In the genomic region with DNA sequence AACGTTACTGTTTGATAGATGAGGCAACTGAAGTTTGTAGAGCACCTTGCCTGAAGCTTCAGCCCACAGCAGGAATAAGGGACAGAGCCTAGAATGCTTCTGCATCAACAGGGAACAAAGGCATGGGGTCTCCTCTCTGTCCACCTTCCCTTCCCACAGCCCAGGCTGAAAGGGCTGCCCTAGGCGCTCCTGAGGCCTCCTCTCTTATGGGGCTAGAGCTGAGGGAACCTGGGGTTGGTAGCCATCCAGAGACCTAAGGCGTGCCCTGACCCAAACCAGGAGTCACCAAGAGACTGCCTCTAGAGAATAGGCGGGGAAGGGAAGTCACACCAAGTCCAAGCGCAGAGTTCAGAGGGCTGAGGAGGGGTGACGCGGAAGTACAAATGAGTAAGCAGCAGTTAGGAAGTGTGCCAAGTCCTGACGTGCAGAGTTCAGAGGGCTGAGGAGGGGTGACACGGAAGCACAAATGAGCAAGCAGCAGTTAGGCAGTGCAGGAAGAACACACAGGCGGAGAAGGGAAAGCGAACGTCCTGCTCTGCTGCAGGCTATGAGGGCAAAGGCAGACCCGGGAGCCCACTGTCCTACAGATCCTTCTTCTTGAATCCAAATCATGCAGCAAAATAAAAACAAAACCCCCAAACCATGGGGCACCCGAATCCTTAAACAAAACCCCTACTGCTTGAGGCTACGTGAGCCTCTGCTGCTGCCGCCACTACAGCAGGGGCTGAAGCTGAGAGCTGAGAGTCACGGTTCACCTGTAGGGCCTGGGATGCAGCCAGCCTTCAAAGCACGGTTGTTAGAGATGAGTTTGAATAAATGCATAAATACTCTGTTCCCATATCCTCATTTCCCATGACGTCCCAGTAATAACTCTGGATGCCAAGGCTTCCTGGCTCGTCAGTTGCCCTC, we compare ENCODE assay signal across 1 cellular context.
TF ChIP-seq lines count a peak whose summit lies in the region.

No MANE protein-coding gene starts in this region.

TF ChIP-seq in K562, 482 proteins besides CTCF, POLR2A, EP300 and RAD21 (continued from another document and continues in another):
- TF ChIP-seq HOMEZ (CRISPR knock-in tag; IDR thresholded peaks at IDR 0.05) (no peak), ZFX (CRISPR knock-in tag; IDR thresholded peaks at IDR 0.05) (peak; percentile 66), BHLHE40 (IDR thresholded peaks at IDR 0.05; ENCODE audit: low read length) (peak; percentile 80), MXD1 (CRISPR knock-in tag; IDR thresholded peaks at IDR 0.05; ENCODE audit: borderline replicate concordance, poor library complexity, severe bottlenecking) (no peak), ZNF232 (CRISPR knock-in tag; IDR thresholded peaks at IDR 0.05) (no peak), ZC3H8 (IDR thresholded peaks at IDR 0.05) (peak; percentile 23; the same call in 1 of the 2 replicates), SMAD4 (CRISPR knock-in tag; conservative IDR thresholded peaks at IDR 0.05) (peak; percentile 42; the same call in 1 of the 2 replicates), HLTF (IDR thresholded peaks at IDR 0.05) (peak; percentile 73), ARNT (IDR thresholded peaks at IDR 0.05) (peak; percentile 5 to 76; a peak in 2 of 4 replicates), TFAM (CRISPR knock-in tag; conservative IDR thresholded peaks at IDR 0.05) (no peak), ZBTB33 (CRISPR knock-in tag; IDR thresholded peaks at IDR 0.05) (0 out of 2 replicates have a peak, but pooled peaks have one; percentile 59), ELF1 (tag; IDR thresholded peaks at IDR 0.05) (peak; percentile 91), NFRKB (IDR thresholded peaks at IDR 0.05; ENCODE audit: low read depth) (peak; percentile 37; the same call in 1 of the 2 replicates), CXXC5 (CRISPR knock-in tag; IDR thresholded peaks at IDR 0.05) (peak; percentile 76), ZNF740 (CRISPR knock-in tag; IDR thresholded peaks at IDR 0.05) (0 out of 2 replicates have a peak, but pooled peaks have one; percentile 64), ZNF740 (tag; IDR thresholded peaks at IDR 0.05) (no peak; a peak in 1 of 4 replicates), GABPA (tag; conservative IDR thresholded peaks at IDR 0.05; ENCODE audit: low read depth) (peak; percentile 91), TFE3 (CRISPR knock-in tag; IDR thresholded peaks at IDR 0.05) (no peak), TOE1 (IDR thresholded peaks at IDR 0.05; ENCODE audit: borderline replicate concordance) (0 out of 2 replicates have a peak, but pooled peaks have one; percentile 42), TOE1 (CRISPR knock-in tag; IDR thresholded peaks at IDR 0.05; ENCODE audit: borderline replicate concordance, low read depth) (no peak), TBL1XR1 (IDR thresholded peaks at IDR 0.05; ENCODE audit: low read length in 2 of 2) (peak in 1 of 2 experiments; percentile 60; a peak in 2 of 4 replicates), ZNF766 (CRISPR knock-in tag; conservative IDR thresholded peaks at IDR 0.05) (peak; percentile 50; the same call in 1 of the 2 replicates), MTA1 (IDR thresholded peaks at IDR 0.05; ENCODE audit: borderline replicate concordance) (peak; percentile 61; the same call in 1 of the 2 replicates), NFATC3 (IDR thresholded peaks at IDR 0.05) (no peak), NKRF (IDR thresholded peaks at IDR 0.05; ENCODE audit: borderline replicate concordance) (peak; percentile 54; the same call in 1 of the 2 replicates), HNRNPLL (IDR thresholded peaks at IDR 0.05; ENCODE audit: low read depth, low read length, poor library complexity, severe bottlenecking) (peak; percentile 52), MAZ (CRISPR knock-in tag; conservative IDR thresholded peaks at IDR 0.05 in 1 of 2, IDR thresholded peaks at IDR 0.05 in 1 of 2) (peak; percentile 50 to 62; a peak in 3 of 4 replicates), SP1 (CRISPR knock-in tag; IDR thresholded peaks at IDR 0.05) (peak; percentile 66; the same call in 1 of the 2 replicates), UBTF (IDR thresholded peaks at IDR 0.05; ENCODE audit: borderline replicate concordance in 1 of 2, low read depth in 2 of 2, low read length in 2 of 2) (0 out of 4 replicates have a peak, but pooled peaks have one; percentile 35 to 50), MECOM (CRISPR knock-in tag; IDR thresholded peaks at IDR 0.05) (0 out of 2 replicates have a peak, but pooled peaks have one; percentile 21), PPARD (CRISPR knock-in tag; IDR thresholded peaks at IDR 0.05) (no peak), NCOR1 (IDR thresholded peaks at IDR 0.05) (peak; percentile 39; the same call in 1 of the 2 replicates), ZNF639 (CRISPR knock-in tag; conservative IDR thresholded peaks at IDR 0.05 in 1 of 2, IDR thresholded peaks at IDR 0.05 in 1 of 2) (peak in 1 of 2 experiments; percentile 27; a peak in 1 of 4 replicates), MEF2D (tag; conservative IDR thresholded peaks at IDR 0.05; ENCODE audit: low read depth) (0 out of 2 replicates have a peak, but pooled peaks have one; percentile 30), ETS1 (conservative IDR thresholded peaks at IDR 0.05; ENCODE audit: control insufficient read depth, low read depth, low read length) (peak; percentile 72; the same call in 1 of the 2 replicates), SRSF9 (IDR thresholded peaks at IDR 0.05; ENCODE audit: borderline replicate concordance, low read depth, low read length) (no peak)
- TF ChIP-seq, protein P1, sequence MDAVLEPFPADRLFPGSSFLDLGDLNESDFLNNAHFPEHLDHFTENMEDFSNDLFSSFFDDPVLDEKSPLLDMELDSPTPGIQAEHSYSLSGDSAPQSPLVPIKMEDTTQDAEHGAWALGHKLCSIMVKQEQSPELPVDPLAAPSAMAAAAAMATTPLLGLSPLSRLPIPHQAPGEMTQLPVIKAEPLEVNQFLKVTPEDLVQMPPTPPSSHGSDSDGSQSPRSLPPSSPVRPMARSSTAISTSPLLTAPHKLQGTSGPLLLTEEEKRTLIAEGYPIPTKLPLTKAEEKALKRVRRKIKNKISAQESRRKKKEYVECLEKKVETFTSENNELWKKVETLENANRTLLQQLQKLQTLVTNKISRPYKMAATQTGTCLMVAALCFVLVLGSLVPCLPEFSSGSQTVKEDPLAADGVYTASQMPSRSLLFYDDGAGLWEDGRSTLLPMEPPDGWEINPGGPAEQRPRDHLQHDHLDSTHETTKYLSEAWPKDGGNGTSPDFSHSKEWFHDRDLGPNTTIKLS (IDR thresholded peaks at IDR 0.05; ENCODE audit: borderline replicate concordance, low read depth), result 0 out of 2 replicates have a peak, but pooled peaks have one; percentile 46
- TF ChIP-seq, protein P2, sequence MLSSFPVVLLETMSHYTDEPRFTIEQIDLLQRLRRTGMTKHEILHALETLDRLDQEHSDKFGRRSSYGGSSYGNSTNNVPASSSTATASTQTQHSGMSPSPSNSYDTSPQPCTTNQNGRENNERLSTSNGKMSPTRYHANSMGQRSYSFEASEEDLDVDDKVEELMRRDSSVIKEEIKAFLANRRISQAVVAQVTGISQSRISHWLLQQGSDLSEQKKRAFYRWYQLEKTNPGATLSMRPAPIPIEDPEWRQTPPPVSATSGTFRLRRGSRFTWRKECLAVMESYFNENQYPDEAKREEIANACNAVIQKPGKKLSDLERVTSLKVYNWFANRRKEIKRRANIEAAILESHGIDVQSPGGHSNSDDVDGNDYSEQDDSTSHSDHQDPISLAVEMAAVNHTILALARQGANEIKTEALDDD (IDR thresholded peaks at IDR 0.05), result peak; percentile 90
